In genomic region chr1:93609536-93609935, GRCh38 we compare ENCODE assay signal across 1 cellular context.
TF ChIP-seq lines count a peak whose summit lies in the region.

No MANE protein-coding gene starts in this region.

TF ChIP-seq in SK-N-SH, 30 proteins besides CTCF, POLR2A, EP300 and RAD21 (continued from another document):
- TF ChIP-seq MAX (IDR thresholded peaks at IDR 0.05; ENCODE audit: low read depth) (no peak), RCOR1 (IDR thresholded peaks at IDR 0.05; ENCODE audit: low read length) (no peak), TCF12 (IDR thresholded peaks at IDR 0.05) (no peak), GATA2 (CRISPR knock-in tag; IDR thresholded peaks at IDR 0.05) (no peak), MXI1 (IDR thresholded peaks at IDR 0.05; ENCODE audit: low read depth, low read length) (no peak)
